In the genomic region with DNA sequence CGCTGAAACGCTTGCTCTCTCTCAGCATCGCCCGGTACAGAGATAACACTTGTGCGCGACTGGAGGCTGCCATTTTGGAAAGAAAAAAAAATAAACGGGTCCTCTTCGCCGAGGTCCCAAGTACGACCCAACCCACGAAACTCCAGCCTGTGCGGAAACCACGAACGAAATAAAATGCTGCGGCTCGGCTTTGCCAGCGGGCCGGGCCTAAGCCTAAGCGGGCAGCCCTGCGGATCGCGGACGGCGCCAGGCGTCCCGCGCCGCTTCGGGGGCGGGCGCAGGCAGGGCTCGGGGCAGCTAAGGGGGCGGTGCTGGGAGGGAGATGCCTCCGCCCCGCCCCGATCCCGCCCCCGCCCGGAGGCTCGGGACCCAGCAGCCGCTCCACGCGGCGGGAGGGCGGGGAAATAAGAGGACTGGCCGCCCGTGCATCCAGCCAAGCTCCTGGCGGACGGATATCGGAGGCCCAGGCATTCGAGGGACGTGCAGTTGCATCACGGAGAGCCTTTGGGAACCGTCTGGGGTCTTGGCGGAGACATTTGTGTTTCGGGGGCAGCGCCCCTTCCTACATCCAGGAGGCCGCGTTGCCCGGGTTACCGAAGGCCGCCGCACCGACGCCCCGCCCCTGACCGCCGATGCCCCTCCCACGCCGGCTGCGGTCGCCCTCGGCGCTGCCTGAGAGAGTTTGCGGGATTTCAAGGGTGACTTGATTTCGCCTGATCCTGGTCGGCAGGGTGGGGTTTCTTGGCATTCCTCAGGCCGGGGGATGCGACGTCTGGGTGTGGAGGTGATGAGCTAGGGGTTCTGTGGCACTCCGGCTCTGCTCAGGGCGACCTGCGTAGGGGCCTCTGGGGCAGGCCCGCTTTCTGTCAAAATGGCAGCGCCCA, we compare ENCODE assay signal across 1 cellular context.
TF ChIP-seq lines count a peak whose summit lies in the region.

A gene (plus strand): TSS at position 853 of the 884 bp plus-strand sequence.
A gene (minus strand): TSS at position 290 of the 884 bp plus-strand sequence. CDS start 217 bp downstream, at position 73.

TF ChIP-seq in HepG2, 621 proteins besides CTCF, POLR2A, EP300 and RAD21 (continued from another document and continues in another):
- TF ChIP-seq, protein P1, sequence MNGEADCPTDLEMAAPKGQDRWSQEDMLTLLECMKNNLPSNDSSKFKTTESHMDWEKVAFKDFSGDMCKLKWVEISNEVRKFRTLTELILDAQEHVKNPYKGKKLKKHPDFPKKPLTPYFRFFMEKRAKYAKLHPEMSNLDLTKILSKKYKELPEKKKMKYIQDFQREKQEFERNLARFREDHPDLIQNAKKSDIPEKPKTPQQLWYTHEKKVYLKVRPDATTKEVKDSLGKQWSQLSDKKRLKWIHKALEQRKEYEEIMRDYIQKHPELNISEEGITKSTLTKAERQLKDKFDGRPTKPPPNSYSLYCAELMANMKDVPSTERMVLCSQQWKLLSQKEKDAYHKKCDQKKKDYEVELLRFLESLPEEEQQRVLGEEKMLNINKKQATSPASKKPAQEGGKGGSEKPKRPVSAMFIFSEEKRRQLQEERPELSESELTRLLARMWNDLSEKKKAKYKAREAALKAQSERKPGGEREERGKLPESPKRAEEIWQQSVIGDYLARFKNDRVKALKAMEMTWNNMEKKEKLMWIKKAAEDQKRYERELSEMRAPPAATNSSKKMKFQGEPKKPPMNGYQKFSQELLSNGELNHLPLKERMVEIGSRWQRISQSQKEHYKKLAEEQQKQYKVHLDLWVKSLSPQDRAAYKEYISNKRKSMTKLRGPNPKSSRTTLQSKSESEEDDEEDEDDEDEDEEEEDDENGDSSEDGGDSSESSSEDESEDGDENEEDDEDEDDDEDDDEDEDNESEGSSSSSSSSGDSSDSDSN (CRISPR knock-in tag; IDR thresholded peaks at IDR 0.05): peak; percentile 37; the same call in 1 of the 2 replicates
- TF ChIP-seq ZNF616 (CRISPR knock-in tag; IDR thresholded peaks at IDR 0.05; ENCODE audit: low read depth): peak; percentile 89; the same call in 1 of the 2 replicates
- TF ChIP-seq CCDC6 (CRISPR knock-in tag; IDR thresholded peaks at IDR 0.05): no peak
- TF ChIP-seq ZNF644 (CRISPR knock-in tag; IDR thresholded peaks at IDR 0.05; ENCODE audit: low read depth): no peak
- no peak for TF ChIP-seq ZNF660 (CRISPR knock-in tag; IDR thresholded peaks at IDR 0.05; ENCODE audit: borderline replicate concordance, low read depth)
- TF ChIP-seq, protein P2, sequence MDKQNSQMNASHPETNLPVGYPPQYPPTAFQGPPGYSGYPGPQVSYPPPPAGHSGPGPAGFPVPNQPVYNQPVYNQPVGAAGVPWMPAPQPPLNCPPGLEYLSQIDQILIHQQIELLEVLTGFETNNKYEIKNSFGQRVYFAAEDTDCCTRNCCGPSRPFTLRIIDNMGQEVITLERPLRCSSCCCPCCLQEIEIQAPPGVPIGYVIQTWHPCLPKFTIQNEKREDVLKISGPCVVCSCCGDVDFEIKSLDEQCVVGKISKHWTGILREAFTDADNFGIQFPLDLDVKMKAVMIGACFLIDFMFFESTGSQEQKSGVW (CRISPR knock-in tag; IDR thresholded peaks at IDR 0.05; ENCODE audit: borderline replicate concordance): peak; percentile 25; the same call in 1 of the 2 replicates
- TF ChIP-seq KDM5B (CRISPR knock-in tag; IDR thresholded peaks at IDR 0.05; ENCODE audit: borderline replicate concordance): peak; percentile 31; the same call in 1 of the 2 replicates
- no peak for TF ChIP-seq ZNF775 (CRISPR knock-in tag; IDR thresholded peaks at IDR 0.05; ENCODE audit: borderline replicate concordance)
- TF ChIP-seq SIN3A (IDR thresholded peaks at IDR 0.05; ENCODE audit: borderline replicate concordance, low read depth, low read length): peak; percentile 88; the same call in 1 of the 2 replicates
- TF ChIP-seq, protein P3, sequence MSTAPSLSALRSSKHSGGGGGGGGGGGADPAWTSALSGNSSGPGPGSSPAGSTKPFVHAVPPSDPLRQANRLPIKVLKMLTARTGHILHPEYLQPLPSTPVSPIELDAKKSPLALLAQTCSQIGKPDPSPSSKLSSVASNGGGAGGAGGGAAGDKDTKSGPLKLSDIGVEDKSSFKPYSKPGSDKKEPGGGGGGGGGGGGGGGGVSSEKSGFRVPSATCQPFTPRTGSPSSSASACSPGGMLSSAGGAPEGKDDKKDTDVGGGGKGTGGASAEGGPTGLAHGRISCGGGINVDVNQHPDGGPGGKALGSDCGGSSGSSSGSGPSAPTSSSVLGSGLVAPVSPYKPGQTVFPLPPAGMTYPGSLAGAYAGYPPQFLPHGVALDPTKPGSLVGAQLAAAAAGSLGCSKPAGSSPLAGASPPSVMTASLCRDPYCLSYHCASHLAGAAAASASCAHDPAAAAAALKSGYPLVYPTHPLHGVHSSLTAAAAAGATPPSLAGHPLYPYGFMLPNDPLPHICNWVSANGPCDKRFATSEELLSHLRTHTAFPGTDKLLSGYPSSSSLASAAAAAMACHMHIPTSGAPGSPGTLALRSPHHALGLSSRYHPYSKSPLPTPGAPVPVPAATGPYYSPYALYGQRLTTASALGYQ (CRISPR knock-in tag; IDR thresholded peaks at IDR 0.05): peak; percentile 28
- TF ChIP-seq, protein P4, sequence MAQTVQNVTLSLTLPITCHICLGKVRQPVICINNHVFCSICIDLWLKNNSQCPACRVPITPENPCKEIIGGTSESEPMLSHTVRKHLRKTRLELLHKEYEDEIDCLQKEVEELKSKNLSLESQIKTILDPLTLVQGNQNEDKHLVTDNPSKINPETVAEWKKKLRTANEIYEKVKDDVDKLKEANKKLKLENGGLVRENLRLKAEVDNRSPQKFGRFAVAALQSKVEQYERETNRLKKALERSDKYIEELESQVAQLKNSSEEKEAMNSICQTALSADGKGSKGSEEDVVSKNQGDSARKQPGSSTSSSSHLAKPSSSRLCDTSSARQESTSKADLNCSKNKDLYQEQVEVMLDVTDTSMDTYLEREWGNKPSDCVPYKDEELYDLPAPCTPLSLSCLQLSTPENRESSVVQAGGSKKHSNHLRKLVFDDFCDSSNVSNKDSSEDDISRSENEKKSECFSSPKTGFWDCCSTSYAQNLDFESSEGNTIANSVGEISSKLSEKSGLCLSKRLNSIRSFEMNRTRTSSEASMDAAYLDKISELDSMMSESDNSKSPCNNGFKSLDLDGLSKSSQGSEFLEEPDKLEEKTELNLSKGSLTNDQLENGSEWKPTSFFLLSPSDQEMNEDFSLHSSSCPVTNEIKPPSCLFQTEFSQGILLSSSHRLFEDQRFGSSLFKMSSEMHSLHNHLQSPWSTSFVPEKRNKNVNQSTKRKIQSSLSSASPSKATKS (CRISPR knock-in tag; IDR thresholded peaks at IDR 0.05): no peak
- peak; percentile 99 for TF ChIP-seq YY1 (IDR thresholded peaks at IDR 0.05; ENCODE audit: insufficient read depth, insufficient replicate concordance, low read depth, low read length)
- TF ChIP-seq ZFP41 (CRISPR knock-in tag; IDR thresholded peaks at IDR 0.05; ENCODE audit: borderline replicate concordance): no peak
- TF ChIP-seq, protein P5, sequence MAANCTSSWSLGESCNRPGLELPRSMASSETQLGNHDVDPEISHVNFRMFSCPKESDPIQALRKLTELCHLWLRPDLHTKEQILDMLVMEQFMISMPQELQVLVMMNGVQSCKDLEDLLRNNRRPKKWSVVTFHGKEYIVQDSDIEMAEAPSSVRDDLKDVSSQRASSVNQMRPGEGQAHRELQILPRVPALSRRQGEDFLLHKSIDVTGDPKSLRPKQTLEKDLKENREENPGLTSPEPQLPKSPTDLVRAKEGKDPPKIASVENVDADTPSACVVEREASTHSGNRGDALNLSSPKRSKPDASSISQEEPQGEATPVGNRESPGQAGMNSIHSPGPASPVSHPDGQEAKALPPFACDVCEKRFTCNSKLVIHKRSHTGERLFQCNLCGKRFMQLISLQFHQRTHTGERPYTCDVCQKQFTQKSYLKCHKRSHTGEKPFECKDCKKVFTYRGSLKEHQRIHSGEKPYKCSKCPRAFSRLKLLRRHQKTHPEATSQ (CRISPR knock-in tag; IDR thresholded peaks at IDR 0.05; ENCODE audit: borderline replicate concordance): peak; percentile 19; the same call in 1 of the 2 replicates
- no peak for TF ChIP-seq RFXANK (CRISPR knock-in tag; IDR thresholded peaks at IDR 0.05)
- no peak for TF ChIP-seq ZNF138 (CRISPR knock-in tag; IDR thresholded peaks at IDR 0.05; ENCODE audit: low read depth)
- TF ChIP-seq, protein P6, sequence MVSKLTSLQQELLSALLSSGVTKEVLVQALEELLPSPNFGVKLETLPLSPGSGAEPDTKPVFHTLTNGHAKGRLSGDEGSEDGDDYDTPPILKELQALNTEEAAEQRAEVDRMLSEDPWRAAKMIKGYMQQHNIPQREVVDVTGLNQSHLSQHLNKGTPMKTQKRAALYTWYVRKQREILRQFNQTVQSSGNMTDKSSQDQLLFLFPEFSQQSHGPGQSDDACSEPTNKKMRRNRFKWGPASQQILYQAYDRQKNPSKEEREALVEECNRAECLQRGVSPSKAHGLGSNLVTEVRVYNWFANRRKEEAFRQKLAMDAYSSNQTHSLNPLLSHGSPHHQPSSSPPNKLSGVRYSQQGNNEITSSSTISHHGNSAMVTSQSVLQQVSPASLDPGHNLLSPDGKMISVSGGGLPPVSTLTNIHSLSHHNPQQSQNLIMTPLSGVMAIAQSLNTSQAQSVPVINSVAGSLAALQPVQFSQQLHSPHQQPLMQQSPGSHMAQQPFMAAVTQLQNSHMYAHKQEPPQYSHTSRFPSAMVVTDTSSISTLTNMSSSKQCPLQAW (CRISPR knock-in tag; IDR thresholded peaks at IDR 0.05): peak; percentile 91
- TF ChIP-seq RBM39 (IDR thresholded peaks at IDR 0.05; ENCODE audit: low read depth, low read length, poor library complexity, severe bottlenecking): no peak
- TF ChIP-seq ZNF331 (CRISPR knock-in tag; IDR thresholded peaks at IDR 0.05): peak; percentile 47; the same call in 1 of the 2 replicates
- TF ChIP-seq CBX5 (CRISPR knock-in tag; IDR thresholded peaks at IDR 0.05; ENCODE audit: borderline replicate concordance): peak; percentile 68; the same call in 1 of the 2 replicates
- TF ChIP-seq ZNF34 (CRISPR knock-in tag; IDR thresholded peaks at IDR 0.05; ENCODE audit: borderline replicate concordance): no peak
- TF ChIP-seq NR2F1 (CRISPR knock-in tag; IDR thresholded peaks at IDR 0.05): no peak
- peak; percentile 98 for TF ChIP-seq MXD4 (CRISPR knock-in tag; IDR thresholded peaks at IDR 0.05)
- TF ChIP-seq NFIB (CRISPR knock-in tag; IDR thresholded peaks at IDR 0.05; ENCODE audit: borderline replicate concordance): no peak
- peak; percentile 74; the same call in 1 of the 2 replicates for TF ChIP-seq ZNF773 (CRISPR knock-in tag; IDR thresholded peaks at IDR 0.05; ENCODE audit: borderline replicate concordance)
- peak; percentile 55 for TF ChIP-seq SRY (CRISPR knock-in tag; IDR thresholded peaks at IDR 0.05)
- no peak for TF ChIP-seq ADNP (CRISPR knock-in tag; IDR thresholded peaks at IDR 0.05)
- TF ChIP-seq, protein P7, sequence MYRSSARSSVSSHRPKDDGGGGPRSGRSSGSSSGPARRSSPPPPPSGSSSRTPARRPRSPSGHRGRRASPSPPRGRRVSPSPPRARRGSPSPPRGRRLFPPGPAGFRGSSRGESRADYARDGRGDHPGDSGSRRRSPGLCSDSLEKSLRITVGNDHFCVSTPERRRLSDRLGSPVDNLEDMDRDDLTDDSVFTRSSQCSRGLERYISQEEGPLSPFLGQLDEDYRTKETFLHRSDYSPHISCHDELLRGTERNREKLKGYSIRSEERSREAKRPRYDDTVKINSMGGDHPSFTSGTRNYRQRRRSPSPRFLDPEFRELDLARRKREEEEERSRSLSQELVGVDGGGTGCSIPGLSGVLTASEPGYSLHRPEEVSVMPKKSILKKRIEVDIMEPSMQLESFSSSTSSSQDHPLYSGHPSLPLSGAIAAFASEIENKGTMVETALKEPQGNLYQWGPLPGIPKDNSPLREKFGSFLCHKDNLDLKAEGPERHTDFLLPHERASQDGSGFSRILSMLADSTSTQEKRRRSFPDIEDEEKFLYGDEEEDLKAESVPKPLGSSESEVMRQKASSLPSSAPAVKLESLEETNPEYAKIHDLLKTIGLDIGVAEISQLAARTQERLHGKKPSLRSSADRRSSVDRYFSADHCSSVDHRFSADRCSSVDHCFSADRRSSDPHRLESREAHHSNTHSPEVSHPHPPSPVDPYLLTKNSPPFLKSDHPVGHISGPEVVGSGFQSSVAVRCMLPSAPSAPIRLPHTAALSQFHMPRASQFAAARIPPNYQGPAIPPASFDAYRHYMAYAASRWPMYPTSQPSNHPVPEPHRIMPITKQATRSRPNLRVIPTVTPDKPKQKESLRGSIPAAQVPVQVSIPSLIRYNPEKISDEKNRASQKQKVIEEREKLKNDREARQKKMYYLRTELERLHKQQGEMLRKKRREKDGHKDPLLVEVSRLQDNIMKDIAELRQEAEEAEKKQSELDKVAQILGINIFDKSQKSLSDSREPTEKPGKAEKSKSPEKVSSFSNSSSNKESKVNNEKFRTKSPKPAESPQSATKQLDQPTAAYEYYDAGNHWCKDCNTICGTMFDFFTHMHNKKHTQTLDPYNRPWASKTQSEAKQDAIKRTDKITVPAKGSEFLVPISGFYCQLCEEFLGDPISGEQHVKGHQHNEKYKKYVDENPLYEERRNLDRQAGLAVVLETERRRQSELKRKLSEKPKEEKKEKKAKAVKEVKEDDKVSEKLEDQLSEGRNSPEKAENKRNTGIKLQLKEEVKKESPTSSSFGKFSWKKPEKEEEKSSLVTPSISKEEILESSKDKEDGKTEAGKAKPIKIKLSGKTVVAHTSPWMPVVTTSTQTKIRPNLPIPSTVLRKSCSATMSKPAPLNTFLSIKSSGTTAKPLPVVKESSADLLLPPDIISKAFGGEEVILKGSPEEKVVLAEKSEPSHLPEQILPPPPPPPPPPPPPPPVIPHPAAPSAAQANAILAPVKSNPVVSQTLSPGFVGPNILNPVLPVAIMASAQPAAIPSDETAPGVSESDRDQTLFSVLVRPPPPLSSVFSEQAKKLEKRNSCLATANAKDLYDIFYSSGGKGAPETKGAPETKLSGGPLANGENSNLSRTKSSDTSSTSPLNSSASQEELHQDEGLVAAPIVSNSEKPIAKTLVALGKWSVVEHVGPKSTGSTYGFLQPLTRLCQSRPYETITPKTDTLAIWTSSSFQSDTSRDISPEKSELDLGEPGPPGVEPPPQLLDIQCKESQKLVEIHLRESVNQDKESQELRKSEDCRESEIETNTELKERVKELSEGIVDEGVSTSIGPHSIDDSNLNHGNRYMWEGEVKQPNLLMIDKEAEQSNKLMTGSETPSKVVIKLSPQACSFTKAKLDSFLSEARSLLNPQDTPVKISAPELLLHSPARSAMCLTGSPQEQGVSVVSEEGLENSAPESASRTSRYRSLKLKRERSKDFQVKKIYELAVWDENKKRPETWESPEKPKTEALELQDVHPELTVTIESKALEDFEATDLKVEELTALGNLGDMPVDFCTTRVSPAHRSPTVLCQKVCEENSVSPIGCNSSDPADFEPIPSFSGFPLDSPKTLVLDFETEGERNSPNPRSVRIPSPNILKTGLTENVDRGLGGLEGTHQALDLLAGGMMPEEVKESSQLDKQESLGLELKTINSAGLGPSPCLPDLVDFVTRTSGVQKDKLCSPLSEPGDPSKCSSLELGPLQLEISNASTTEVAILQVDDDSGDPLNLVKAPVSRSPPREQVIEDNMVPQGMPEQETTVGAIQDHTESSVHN (CRISPR knock-in tag; IDR thresholded peaks at IDR 0.05): no peak
- TF ChIP-seq ZNF136 (CRISPR knock-in tag; IDR thresholded peaks at IDR 0.05; ENCODE audit: low read depth): peak; percentile 65; the same call in 1 of the 2 replicates
- TF ChIP-seq, protein P8, sequence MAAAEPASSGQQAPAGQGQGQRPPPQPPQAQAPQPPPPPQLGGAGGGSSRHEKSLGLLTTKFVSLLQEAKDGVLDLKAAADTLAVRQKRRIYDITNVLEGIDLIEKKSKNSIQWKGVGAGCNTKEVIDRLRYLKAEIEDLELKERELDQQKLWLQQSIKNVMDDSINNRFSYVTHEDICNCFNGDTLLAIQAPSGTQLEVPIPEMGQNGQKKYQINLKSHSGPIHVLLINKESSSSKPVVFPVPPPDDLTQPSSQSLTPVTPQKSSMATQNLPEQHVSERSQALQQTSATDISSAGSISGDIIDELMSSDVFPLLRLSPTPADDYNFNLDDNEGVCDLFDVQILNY (CRISPR knock-in tag; conservative IDR thresholded peaks at IDR 0.05): peak; percentile 61; the same call in 1 of the 2 replicates
- TF ChIP-seq ZNF841 (CRISPR knock-in tag; IDR thresholded peaks at IDR 0.05; ENCODE audit: borderline replicate concordance): no peak
- TF ChIP-seq SUZ12 (IDR thresholded peaks at IDR 0.05; ENCODE audit: low read depth, low read length): no peak
- peak; percentile 53 for TF ChIP-seq CBFB (CRISPR knock-in tag; IDR thresholded peaks at IDR 0.05)
- peak; percentile 88 for TF ChIP-seq ZMAT3 (CRISPR knock-in tag; conservative IDR thresholded peaks at IDR 0.05)
